Comparison of ENCODE assay signal across 14 cellular contexts in genomic region chr11:126817523-126818450, GRCh38.
"Had no signal": no experiment of that assay in that cellular context is flagged by ENCODE, and none has a peak within 500 bp of the region (broad histone marks: within the 10 kb centered on the region; RNA-seq: fewer than 3 reads in every experiment).

No MANE protein-coding gene starts in this region.

- H3K36me3 Mint-ChIP-seq: naive thymus-derived CD8-positive, alpha-beta T cell; type B pancreatic cell had no signal

- H3K36me3 ChIP-seq: gastroesophageal sphincter, neutrophil had no signal

- H3K4me1 Mint-ChIP-seq: naive thymus-derived CD8-positive, alpha-beta T cell had no signal

- H3K27ac Mint-ChIP-seq: activated CD4-positive, alpha-beta memory T cell treated with anti-CD3 and anti-CD28 coated beads, Interleukin-2, amount 10 ng/mL, durations not matched to agents 7 days and 5 days; activated T-cell treated with anti-CD3 and anti-CD28 coated beads, Interleukin-2, amount 50 U/mL, for 24 hours; effector memory CD8-positive, alpha-beta T cell; naive thymus-derived CD8-positive, alpha-beta T cell; stimulated activated naive CD8-positive, alpha-beta T cell treated with anti-CD3 and anti-CD28 coated beads, Interleukin-15, Interleukin-2, amounts not matched to agents 100 ng/mL and 50 ng/mL, for 24 hours; type B pancreatic cell had no signal

- H3K4me1 ChIP-seq: gastroesophageal sphincter, parathyroid adenoma had no signal

- H3K9me3 ChIP-seq: gastroesophageal sphincter, mucosa of descending colon, neutrophil had no signal

- H3K27ac ChIP-seq: gastroesophageal sphincter, neutrophil, parathyroid adenoma had no signal

- H3K4me3 Mint-ChIP-seq: activated CD4-positive, alpha-beta memory T cell treated with anti-CD3 and anti-CD28 coated beads, Interleukin-2, amount 10 ng/mL, durations not matched to agents 7 days and 5 days; activated T-cell treated with anti-CD3 and anti-CD28 coated beads, Interleukin-2, amount 50 U/mL, for 24 hours; effector memory CD8-positive, alpha-beta T cell; naive thymus-derived CD8-positive, alpha-beta T cell; stimulated activated naive CD8-positive, alpha-beta T cell treated with anti-CD3 and anti-CD28 coated beads, Interleukin-15, Interleukin-2, amounts not matched to agents 100 ng/mL and 50 ng/mL, for 24 hours; type B pancreatic cell had no signal

- H3K4me3 ChIP-seq: gastroesophageal sphincter, mucosa of descending colon had no signal

- H3K79me2 ChIP-seq: parathyroid adenoma had no signal

- H3K9ac ChIP-seq: parathyroid adenoma had no signal

- DNase-seq: activated CD4-positive, alpha-beta memory T cell treated with anti-CD3 and anti-CD28 coated beads, Interleukin-2, amount 10 ng/mL, durations not matched to agents 7 days and 5 days; activated CD4-positive, alpha-beta T cell treated with anti-CD3 and anti-CD28 coated beads for 4 hours; activated naive CD4-positive, alpha-beta T cell treated with anti-CD3 and anti-CD28 coated beads, Interleukin-2, amount 50 U/mL, for 16 hours; activated T-cell treated with anti-CD3 and anti-CD28 coated beads, Interleukin-2, amount 50 U/mL, for 24 hours; dermis blood vessel endothelial cell; effector memory CD8-positive, alpha-beta T cell; mucosa of descending colon; naive thymus-derived CD8-positive, alpha-beta T cell; stimulated activated CD4-positive, alpha-beta T cell treated with anti-CD3 and anti-CD28 coated beads, Interleukin-2, amount 100 ng/mL, for 48 hours had no signal

- H3K27me3 Mint-ChIP-seq: activated CD4-positive, alpha-beta memory T cell treated with anti-CD3 and anti-CD28 coated beads, Interleukin-2, amount 10 ng/mL, durations not matched to agents 7 days and 5 days had no signal

- H3K9me3 Mint-ChIP-seq: activated T-cell treated with anti-CD3 and anti-CD28 coated beads, Interleukin-2, amount 50 U/mL, for 24 hours; effector memory CD8-positive, alpha-beta T cell; stimulated activated naive CD8-positive, alpha-beta T cell treated with anti-CD3 and anti-CD28 coated beads, Interleukin-15, Interleukin-2, amounts not matched to agents 100 ng/mL and 50 ng/mL, for 24 hours had no signal

- H2AFZ ChIP-seq: parathyroid adenoma had no signal
